In the genomic region with DNA sequence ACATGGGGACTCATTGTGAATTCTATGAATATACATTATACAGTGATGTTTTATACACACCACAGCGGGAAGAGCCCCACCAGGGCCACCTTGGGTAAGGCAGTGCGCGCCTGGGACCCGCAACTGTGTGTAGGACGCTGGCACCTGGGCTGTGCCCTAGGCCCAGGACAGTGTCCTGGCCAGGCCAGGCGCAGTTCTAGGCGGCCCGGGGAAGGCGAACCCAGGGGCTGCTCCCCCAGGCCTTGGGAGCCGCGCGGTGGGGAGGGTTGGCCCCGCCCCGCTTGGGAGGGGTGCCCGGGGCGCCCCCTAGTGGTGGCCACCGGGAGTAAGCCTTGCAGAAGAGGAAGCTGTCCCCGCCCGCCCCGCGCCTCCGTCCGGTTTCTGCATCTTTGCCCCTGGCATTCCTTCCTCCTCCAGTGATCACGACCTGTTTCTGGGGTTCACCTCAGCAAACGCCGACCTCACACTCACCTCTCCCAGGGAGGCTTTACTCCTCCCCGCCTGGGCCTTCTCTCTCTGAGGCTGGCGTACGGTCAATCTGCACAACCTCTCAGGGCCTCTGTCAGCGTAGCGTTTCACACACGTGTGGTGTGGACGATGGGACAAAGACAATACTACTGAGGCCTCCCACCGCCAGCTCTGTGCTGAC, we compare ENCODE assay signal across 1 cellular context.
TF ChIP-seq lines count a peak whose summit lies in the region.

No MANE protein-coding gene starts in this region.

TF ChIP-seq in HepG2, 621 proteins besides CTCF, POLR2A, EP300 and RAD21 (continued from another document and continues in another):
- TF ChIP-seq, protein P1, sequence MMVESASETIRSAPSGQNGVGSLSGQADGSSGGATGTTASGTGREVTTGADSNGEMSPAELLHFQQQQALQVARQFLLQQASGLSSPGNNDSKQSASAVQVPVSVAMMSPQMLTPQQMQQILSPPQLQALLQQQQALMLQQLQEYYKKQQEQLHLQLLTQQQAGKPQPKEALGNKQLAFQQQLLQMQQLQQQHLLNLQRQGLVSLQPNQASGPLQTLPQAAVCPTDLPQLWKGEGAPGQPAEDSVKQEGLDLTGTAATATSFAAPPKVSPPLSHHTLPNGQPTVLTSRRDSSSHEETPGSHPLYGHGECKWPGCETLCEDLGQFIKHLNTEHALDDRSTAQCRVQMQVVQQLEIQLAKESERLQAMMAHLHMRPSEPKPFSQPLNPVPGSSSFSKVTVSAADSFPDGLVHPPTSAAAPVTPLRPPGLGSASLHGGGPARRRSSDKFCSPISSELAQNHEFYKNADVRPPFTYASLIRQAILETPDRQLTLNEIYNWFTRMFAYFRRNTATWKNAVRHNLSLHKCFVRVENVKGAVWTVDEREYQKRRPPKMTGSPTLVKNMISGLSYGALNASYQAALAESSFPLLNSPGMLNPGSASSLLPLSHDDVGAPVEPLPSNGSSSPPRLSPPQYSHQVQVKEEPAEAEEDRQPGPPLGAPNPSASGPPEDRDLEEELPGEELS (CRISPR knock-in tag; IDR thresholded peaks at IDR 0.05), result no peak; the same call in 1 of the 2 replicates
- TF ChIP-seq ZNF543 (CRISPR knock-in tag; IDR thresholded peaks at IDR 0.05) (0 out of 2 replicates have a peak, but pooled peaks have one; percentile 24), KIAA2018 (CRISPR knock-in tag; IDR thresholded peaks at IDR 0.05; ENCODE audit: borderline replicate concordance) (no peak), SRSF1 (optimal IDR thresholded peaks at IDR 0.05; ENCODE audit: low read depth, low read length) (peak; percentile 94), ZNF841 (CRISPR knock-in tag; IDR thresholded peaks at IDR 0.05; ENCODE audit: borderline replicate concordance) (no peak), KMT2A (CRISPR knock-in tag; IDR thresholded peaks at IDR 0.05) (0 out of 2 replicates have a peak, but pooled peaks have one; percentile 61), HMG20A (CRISPR knock-in tag; IDR thresholded peaks at IDR 0.05; ENCODE audit: borderline replicate concordance) (no peak), GMEB1 (CRISPR knock-in tag; IDR thresholded peaks at IDR 0.05; ENCODE audit: borderline replicate concordance) (peak; percentile 53; the same call in 1 of the 2 replicates), MYNN (CRISPR knock-in tag; IDR thresholded peaks at IDR 0.05; ENCODE audit: low read depth) (no peak), ZNF781 (CRISPR knock-in tag; IDR thresholded peaks at IDR 0.05; ENCODE audit: borderline replicate concordance, not compliant biosample characterization) (no peak), ZNF326 (CRISPR knock-in tag; IDR thresholded peaks at IDR 0.05; ENCODE audit: borderline replicate concordance) (no peak), THAP11 (CRISPR knock-in tag; IDR thresholded peaks at IDR 0.05) (peak; percentile 44), ISX (CRISPR knock-in tag; conservative IDR thresholded peaks at IDR 0.05) (no peak), ZNF746 (CRISPR knock-in tag; IDR thresholded peaks at IDR 0.05) (no peak), RBM22 (optimal IDR thresholded peaks at IDR 0.05; ENCODE audit: low read length) (peak; percentile 78), ZNF460 (CRISPR knock-in tag; IDR thresholded peaks at IDR 0.05; ENCODE audit: borderline replicate concordance) (no peak), HINFP (CRISPR knock-in tag; IDR thresholded peaks at IDR 0.05; ENCODE audit: low read depth) (0 out of 2 replicates have a peak, but pooled peaks have one; percentile 53), ZNF292 (CRISPR knock-in tag; IDR thresholded peaks at IDR 0.05; ENCODE audit: borderline replicate concordance, low read depth) (no peak), SNRNP70 (IDR thresholded peaks at IDR 0.05; ENCODE audit: low read depth, low read length) (no peak), ZNF777 (CRISPR knock-in tag; IDR thresholded peaks at IDR 0.05) (peak; percentile 35; the same call in 1 of the 2 replicates), MAF1 (CRISPR knock-in tag; IDR thresholded peaks at IDR 0.05; ENCODE audit: borderline replicate concordance) (no peak), NR3C1 (CRISPR knock-in tag; IDR thresholded peaks at IDR 0.05) (no peak), JDP2 (CRISPR knock-in tag; IDR thresholded peaks at IDR 0.05; ENCODE audit: borderline replicate concordance) (no peak), KLF11 (CRISPR knock-in tag; IDR thresholded peaks at IDR 0.05) (no peak), HNRNPLL (IDR thresholded peaks at IDR 0.05; ENCODE audit: low read depth, low read length, poor library complexity, severe bottlenecking) (peak; percentile 70), ZNF264 (CRISPR knock-in tag; IDR thresholded peaks at IDR 0.05) (peak; percentile 59; the same call in 1 of the 2 replicates), ZNF556 (CRISPR knock-in tag; IDR thresholded peaks at IDR 0.05; ENCODE audit: borderline replicate concordance) (no peak), ESRRA (CRISPR knock-in tag; IDR thresholded peaks at IDR 0.05; ENCODE audit: low read depth) (no peak; the same call in 1 of the 2 replicates), ZNF329 (CRISPR knock-in tag; IDR thresholded peaks at IDR 0.05; ENCODE audit: low read depth) (no peak), GPN1 (CRISPR knock-in tag; IDR thresholded peaks at IDR 0.05; ENCODE audit: borderline replicate concordance) (no peak)
- TF ChIP-seq, protein P2, sequence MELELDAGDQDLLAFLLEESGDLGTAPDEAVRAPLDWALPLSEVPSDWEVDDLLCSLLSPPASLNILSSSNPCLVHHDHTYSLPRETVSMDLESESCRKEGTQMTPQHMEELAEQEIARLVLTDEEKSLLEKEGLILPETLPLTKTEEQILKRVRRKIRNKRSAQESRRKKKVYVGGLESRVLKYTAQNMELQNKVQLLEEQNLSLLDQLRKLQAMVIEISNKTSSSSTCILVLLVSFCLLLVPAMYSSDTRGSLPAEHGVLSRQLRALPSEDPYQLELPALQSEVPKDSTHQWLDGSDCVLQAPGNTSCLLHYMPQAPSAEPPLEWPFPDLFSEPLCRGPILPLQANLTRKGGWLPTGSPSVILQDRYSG (CRISPR knock-in tag; IDR thresholded peaks at IDR 0.05), result no peak
- TF ChIP-seq, protein P3, sequence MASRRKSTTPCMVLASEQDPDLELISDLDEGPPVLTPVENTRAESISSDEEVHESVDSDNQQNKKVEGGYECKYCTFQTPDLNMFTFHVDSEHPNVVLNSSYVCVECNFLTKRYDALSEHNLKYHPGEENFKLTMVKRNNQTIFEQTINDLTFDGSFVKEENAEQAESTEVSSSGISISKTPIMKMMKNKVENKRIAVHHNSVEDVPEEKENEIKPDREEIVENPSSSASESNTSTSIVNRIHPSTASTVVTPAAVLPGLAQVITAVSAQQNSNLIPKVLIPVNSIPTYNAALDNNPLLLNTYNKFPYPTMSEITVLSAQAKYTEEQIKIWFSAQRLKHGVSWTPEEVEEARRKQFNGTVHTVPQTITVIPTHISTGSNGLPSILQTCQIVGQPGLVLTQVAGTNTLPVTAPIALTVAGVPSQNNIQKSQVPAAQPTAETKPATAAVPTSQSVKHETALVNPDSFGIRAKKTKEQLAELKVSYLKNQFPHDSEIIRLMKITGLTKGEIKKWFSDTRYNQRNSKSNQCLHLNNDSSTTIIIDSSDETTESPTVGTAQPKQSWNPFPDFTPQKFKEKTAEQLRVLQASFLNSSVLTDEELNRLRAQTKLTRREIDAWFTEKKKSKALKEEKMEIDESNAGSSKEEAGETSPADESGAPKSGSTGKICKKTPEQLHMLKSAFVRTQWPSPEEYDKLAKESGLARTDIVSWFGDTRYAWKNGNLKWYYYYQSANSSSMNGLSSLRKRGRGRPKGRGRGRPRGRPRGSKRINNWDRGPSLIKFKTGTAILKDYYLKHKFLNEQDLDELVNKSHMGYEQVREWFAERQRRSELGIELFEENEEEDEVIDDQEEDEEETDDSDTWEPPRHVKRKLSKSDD (CRISPR knock-in tag; IDR thresholded peaks at IDR 0.05; ENCODE audit: low read depth), result 0 out of 2 replicates have a peak, but pooled peaks have one; percentile 18
- TF ChIP-seq, protein P4, sequence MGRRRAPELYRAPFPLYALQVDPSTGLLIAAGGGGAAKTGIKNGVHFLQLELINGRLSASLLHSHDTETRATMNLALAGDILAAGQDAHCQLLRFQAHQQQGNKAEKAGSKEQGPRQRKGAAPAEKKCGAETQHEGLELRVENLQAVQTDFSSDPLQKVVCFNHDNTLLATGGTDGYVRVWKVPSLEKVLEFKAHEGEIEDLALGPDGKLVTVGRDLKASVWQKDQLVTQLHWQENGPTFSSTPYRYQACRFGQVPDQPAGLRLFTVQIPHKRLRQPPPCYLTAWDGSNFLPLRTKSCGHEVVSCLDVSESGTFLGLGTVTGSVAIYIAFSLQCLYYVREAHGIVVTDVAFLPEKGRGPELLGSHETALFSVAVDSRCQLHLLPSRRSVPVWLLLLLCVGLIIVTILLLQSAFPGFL (CRISPR knock-in tag; IDR thresholded peaks at IDR 0.05), result 0 out of 2 replicates have a peak, but pooled peaks have one; percentile 70
